In genomic region chr18:5237083-5237722, GRCh38 we compare ENCODE assay signal across 8 cellular contexts. TPM values are rescaled to one million over a fixed set of nuclear protein-coding genes. Genes with fewer than 3 reads are reported as not detected.
A peak's percentile ranks its signal among the peaks of the same experiment; 100 is the strongest.
DNase-seq lines count a peak whose midpoint lies in the region; ATAC-seq, FAIRE-seq and TF ChIP-seq lines count a peak whose summit lies in the region.

No MANE protein-coding gene starts in this region.

- H4K20me1 ChIP-seq in SK-N-SH (ENCODE audit: insufficient read depth), result no peaks in the 10 kb centered on the region

- TF ChIP-seq EP300 in SK-N-SH (IDR thresholded peaks at IDR 0.05; ENCODE audit: borderline replicate concordance in 1 of 2, low read depth in 1 of 2, low read length in 1 of 2), result no peak

- peak overlapping the region; percentile 95 for H3K27ac Mint-ChIP-seq in Calu3 (ENCODE audit: unreplicated experiment)
- peak overlapping the region; percentile 89 for H3K27ac Mint-ChIP-seq in endothelial cell (ENCODE audit: unreplicated experiment)

- CTCF ChIA-PET in Calu3 (lab: Charles Lee) (interaction anchor here (0.6 to 1.0 kb wide), 2 partner anchors 22 to 331 kb away, joined by 3 read pairs; no protein-coding TSS in a partner anchor), SK-N-SH (lab: Yijun Ruan, JAX) (interaction anchor here (0.8 to 1.2 kb wide), 3 partner anchors 11 to 58 kb away, joined by 3 read pairs; no protein-coding TSS in a partner anchor)

- WGBS in SK-N-SH (ENCODE audit: low lambda C conversion rate), result 6% methylated on average over 17 of the region's 23 CpGs

- H3K27ac ChIP-seq in SK-N-SH (ENCODE audit: low read depth in 2 of 2, low read length in 1 of 2) (peak overlapping the region; percentile 94 to 95), muscle layer of duodenum (ENCODE audit: low read length) (peak overlapping the region; percentile 94)

- H3K36me3 ChIP-seq in SK-N-SH (replicated peaks in 1 of 2; ENCODE audit: control insufficient read depth in 1 of 2, insufficient read depth in 2 of 2, low read length in 1 of 2) (peaks cover 0 to 10% of the 10 kb centered on the region in 2 experiments), muscle layer of duodenum (ENCODE audit: control insufficient read depth in 1 of 2, insufficient read depth in 2 of 2, low read length in 2 of 2) (peaks cover 0 to 24% of the 10 kb centered on the region in 2 donors)

- H3F3A ChIP-seq in SK-N-SH (replicated peaks; ENCODE audit: insufficient read depth), result no peaks in the 10 kb centered on the region

- TF ChIP-seq CTCF in Calu3 (IDR thresholded peaks at IDR 0.05; ENCODE audit: unreplicated experiment) (no peak), SK-N-SH (IDR thresholded peaks at IDR 0.05) (no peak), endothelial cell (IDR thresholded peaks at IDR 0.05; ENCODE audit: unreplicated experiment) (no peak), GM20000 (IDR thresholded peaks at IDR 0.05; ENCODE audit: extremely low read depth, missing control alignments) (no peak)

- H3K27me3 Mint-ChIP-seq in Calu3 (ENCODE audit: unreplicated experiment), result no peaks in the 10 kb centered on the region
- peaks cover 2% of the 10 kb centered on the region for H3K27me3 Mint-ChIP-seq in endothelial cell (ENCODE audit: unreplicated experiment)

- H2AFZ ChIP-seq in SK-N-SH (ENCODE audit: low read depth), result peak overlapping the region; percentile 99

- ATAC-seq in HG03378 (IDR thresholded peaks at IDR 0.05; ENCODE audit: unreplicated experiment), result peak; percentile 42

- H3K4me3 ChIP-seq in SK-N-SH (ENCODE audit: low read depth in 2 of 2, low read length in 1 of 2) (peak overlapping the region; percentile 81 to 90), muscle layer of duodenum (ENCODE audit: low read depth in 1 of 2, low read length in 2 of 2) (peak overlapping the region; percentile 78 to 94)

- peak overlapping the region; percentile 80 for H3K9ac ChIP-seq in SK-N-SH

- no peaks in the 10 kb centered on the region for H3K27me3 ChIP-seq in SK-N-SH (ENCODE audit: insufficient read depth)
- no peaks in the 10 kb centered on the region for H3K27me3 ChIP-seq in muscle layer of duodenum (ENCODE audit: low read depth, low read length)

- DNase-seq in Calu3 (no peak), GM19239 (ENCODE audit: insufficient read length, low spot score) (no peak), SK-N-SH (no peak), endothelial cell (ENCODE audit: low spot score) (peak; percentile 3), GM20000 (ENCODE audit: low spot score) (no peak), NCI-H226 (no peak)

- TF ChIP-seq RAD21 in SK-N-SH (IDR thresholded peaks at IDR 0.05; ENCODE audit: low read length), result no peak

- TSS peak; percentile 85 for BruUV-seq in Calu3 (replicated peaks; lab: Mats Ljungman, UMichigan)

- H3K4me2 ChIP-seq in SK-N-SH, result peak overlapping the region; percentile 90

- intact Hi-C loops in Calu3 (cut with micrococcal nuclease; ENCODE audit: unreplicated experiment), result loop anchor here (5.0 kb wide), 1 partner anchor 50 kb away; no protein-coding TSS in a partner anchor

- H3K4me1 Mint-ChIP-seq in Calu3 (ENCODE audit: low read depth, unreplicated experiment) (no peaks in the 10 kb centered on the region), endothelial cell (ENCODE audit: unreplicated experiment) (peaks cover 8% of the 10 kb centered on the region)

- no peaks in the 10 kb centered on the region for H3K9me3 ChIP-seq in SK-N-SH
- H3K9me3 ChIP-seq in muscle layer of duodenum (ENCODE audit: control insufficient read depth in 1 of 2, low read length in 2 of 2), result no peaks in the 10 kb centered on the region

- H3K4me1 ChIP-seq in SK-N-SH (ENCODE audit: control insufficient read depth in 1 of 2, insufficient read depth in 2 of 2, low read depth in 1 of 2, low read length in 1 of 2) (peaks cover 0 to 10% of the 10 kb centered on the region in 2 experiments; a peak in 2 of 4 replicates), muscle layer of duodenum (ENCODE audit: control insufficient read depth in 1 of 2, insufficient read depth in 2 of 2, low read length in 2 of 2) (peaks cover 4 to 36% of the 10 kb centered on the region in 2 donors)

- peaks cover 2% of the 10 kb centered on the region for H3K9me3 Mint-ChIP-seq in Calu3 (ENCODE audit: low read depth, unreplicated experiment)
- H3K9me3 Mint-ChIP-seq in endothelial cell (ENCODE audit: unreplicated experiment), result no peaks in the 10 kb centered on the region

- peaks cover 21% of the 10 kb centered on the region for H3K79me2 ChIP-seq in SK-N-SH (ENCODE audit: insufficient read depth)

- H3K4me3 Mint-ChIP-seq in Calu3 (ENCODE audit: low read depth, unreplicated experiment), result peak overlapping the region; percentile 91
- H3K4me3 Mint-ChIP-seq in endothelial cell (ENCODE audit: unreplicated experiment), result peak overlapping the region; percentile 96

- H3K36me3 Mint-ChIP-seq in Calu3 (ENCODE audit: insufficient read depth, unreplicated experiment) (peaks cover 28% of the 10 kb centered on the region), endothelial cell (ENCODE audit: low read depth, unreplicated experiment) (peaks cover 3% of the 10 kb centered on the region)

- no peaks in the 10 kb centered on the region; the same call in 1 of the 2 replicates for H3K9me2 ChIP-seq in SK-N-SH

- POLR2A ChIA-PET in SK-N-SH (lab: Yijun Ruan, JAX), result interaction anchor here (0.8 to 3.3 kb wide), 3 partner anchors 12 to 58 kb away, joined by 3 to 30 read pairs (median 4); partner anchors contain the start of gene ZBTB14

- FAIRE-seq in GM19239 (lab: Jason Lieb, UNC), result peak; percentile 48

TF ChIP-seq in SK-N-SH, 30 proteins besides CTCF, POLR2A, EP300 and RAD21:
- TF ChIP-seq, protein P1, sequence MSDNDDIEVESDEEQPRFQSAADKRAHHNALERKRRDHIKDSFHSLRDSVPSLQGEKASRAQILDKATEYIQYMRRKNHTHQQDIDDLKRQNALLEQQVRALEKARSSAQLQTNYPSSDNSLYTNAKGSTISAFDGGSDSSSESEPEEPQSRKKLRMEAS (IDR thresholded peaks at IDR 0.05; ENCODE audit: low read depth), result peak; percentile 6; the same call in 1 of the 2 replicates
- TF ChIP-seq, protein P2, sequence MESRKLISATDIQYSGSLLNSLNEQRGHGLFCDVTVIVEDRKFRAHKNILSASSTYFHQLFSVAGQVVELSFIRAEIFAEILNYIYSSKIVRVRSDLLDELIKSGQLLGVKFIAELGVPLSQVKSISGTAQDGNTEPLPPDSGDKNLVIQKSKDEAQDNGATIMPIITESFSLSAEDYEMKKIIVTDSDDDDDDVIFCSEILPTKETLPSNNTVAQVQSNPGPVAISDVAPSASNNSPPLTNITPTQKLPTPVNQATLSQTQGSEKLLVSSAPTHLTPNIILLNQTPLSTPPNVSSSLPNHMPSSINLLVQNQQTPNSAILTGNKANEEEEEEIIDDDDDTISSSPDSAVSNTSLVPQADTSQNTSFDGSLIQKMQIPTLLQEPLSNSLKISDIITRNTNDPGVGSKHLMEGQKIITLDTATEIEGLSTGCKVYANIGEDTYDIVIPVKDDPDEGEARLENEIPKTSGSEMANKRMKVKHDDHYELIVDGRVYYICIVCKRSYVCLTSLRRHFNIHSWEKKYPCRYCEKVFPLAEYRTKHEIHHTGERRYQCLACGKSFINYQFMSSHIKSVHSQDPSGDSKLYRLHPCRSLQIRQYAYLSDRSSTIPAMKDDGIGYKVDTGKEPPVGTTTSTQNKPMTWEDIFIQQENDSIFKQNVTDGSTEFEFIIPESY (IDR thresholded peaks at IDR 0.05; ENCODE audit: borderline replicate concordance, low read depth), result no peak

RNA-seq across cellular contexts. Expression of gene AKAIN1, which starts 40.1 kb away (rescaled TPM):
- total RNA-seq in Calu3 (2022) (not detected in 2 replicates), endothelial cell (ENCODE audit: unreplicated experiment) (not detected)
- not detected in 2 replicates for polyA plus RNA-seq in SK-N-SH (2012; rRNA removed)
- polyA plus RNA-seq in SK-N-SH (2012; cell fraction: cytosol; rRNA removed), result not detected in 2 replicates
- polyA plus RNA-seq in SK-N-SH (2012; cell fraction: nucleus; rRNA removed), result not detected in 2 replicates

RNA-seq across cellular contexts. Expression of gene ZBTB14, which starts 58.3 kb away (rescaled TPM):
- 10.8 and 12.9 TPM in 2 replicates for total RNA-seq in Calu3 (2022)
- 4.6 and 6.8 TPM in 2 replicates for polyA plus RNA-seq in SK-N-SH (2012; rRNA removed)
- polyA plus RNA-seq in SK-N-SH (2012; cell fraction: cytosol; rRNA removed), result 6.2 and 6.5 TPM in 2 replicates
- 8.4 and 12.5 TPM in 2 replicates for polyA plus RNA-seq in SK-N-SH (2012; cell fraction: nucleus; rRNA removed)
- total RNA-seq in endothelial cell (ENCODE audit: unreplicated experiment), result 23.2 TPM
